ENCODE assay signal across 8 cellular contexts in genomic region chr5:116492016-116492623, GRCh38.
DNase-seq lines count a peak whose midpoint lies in the region; ATAC-seq and TF ChIP-seq lines count a peak whose summit lies in the region.

No MANE protein-coding gene starts in this region.

- POLR2A ChIA-PET in SK-N-SH (lab: Yijun Ruan, JAX) = interaction anchor here (0.7 to 1.6 kb wide), 2 partner anchors 50 to 407 kb away, joined by 3 to 5 read pairs; no protein-coding TSS in a partner anchor

- H3K27me3 ChIP-seq in SK-N-SH (ENCODE audit: insufficient read depth) = no peaks in the 10 kb centered on the region

- no peak overlapping the region for H2AFZ ChIP-seq in SK-N-SH (ENCODE audit: low read depth)

- no peak overlapping the region for H3K9ac ChIP-seq in SK-N-SH

- no peaks in the 10 kb centered on the region for H3K9me2 ChIP-seq in SK-N-SH

- CTCF ChIA-PET in SK-N-SH (lab: Yijun Ruan, JAX) = interaction anchor here (1.2 to 2.2 kb wide), 3 partner anchors 20 to 355 kb away, joined by 4 to 6 read pairs (median 5); no protein-coding TSS in a partner anchor

- H3F3A ChIP-seq in SK-N-SH (replicated peaks; ENCODE audit: insufficient read depth) = no peaks in the 10 kb centered on the region

- no peak overlapping the region; the same call in 1 of the 2 replicates for H3K4me2 ChIP-seq in SK-N-SH

- no peaks in the 10 kb centered on the region for H3K9me3 ChIP-seq in SK-N-SH

- no peaks in the 10 kb centered on the region for H4K20me1 ChIP-seq in SK-N-SH (ENCODE audit: insufficient read depth)

- ATAC-seq in GM18868 (IDR thresholded peaks at IDR 0.05; ENCODE audit: unreplicated experiment) = peak; percentile 84
- ATAC-seq in HG03159 (IDR thresholded peaks at IDR 0.05; ENCODE audit: unreplicated experiment) = peak; percentile 71
- ATAC-seq in GM18519 (IDR thresholded peaks at IDR 0.05; ENCODE audit: low FRiP score, unreplicated experiment) = no peak
- ATAC-seq in GM21619 (IDR thresholded peaks at IDR 0.05; ENCODE audit: unreplicated experiment) = no peak

- 21% methylated on average over 3 of the region's 3 CpGs for WGBS in SK-N-SH (ENCODE audit: low lambda C conversion rate)

- no peak overlapping the region for H3K4me3 ChIP-seq in SK-N-SH (ENCODE audit: low read depth in 2 of 2, low read length in 1 of 2)

- no peak for TF ChIP-seq RAD21 in SK-N-SH (IDR thresholded peaks at IDR 0.05; ENCODE audit: low read length)

- H3K27ac ChIP-seq in SK-N-SH (ENCODE audit: low read depth in 2 of 2, low read length in 1 of 2) = peak overlapping the region; percentile 47 to 78; a peak in 3 of 4 replicates

- DNase-seq in SK-N-SH (no peak), glomerular visceral epithelial cell (ENCODE audit: extremely low spot score) (peak; percentile 92), islet precursor cell (no peak), middle frontal gyrus (ENCODE audit: extremely low spot score, low spot score) (no peak)

- peak in 1 of 2 experiments; percentile 68; a peak in 1 of 4 replicates for TF ChIP-seq EP300 in SK-N-SH (IDR thresholded peaks at IDR 0.05; ENCODE audit: borderline replicate concordance in 1 of 2, low read depth in 1 of 2, low read length in 1 of 2)

- H3K79me2 ChIP-seq in SK-N-SH (ENCODE audit: insufficient read depth) = no peaks in the 10 kb centered on the region

- peaks cover 0 to 3% of the 10 kb centered on the region in 2 experiments for H3K36me3 ChIP-seq in SK-N-SH (replicated peaks in 1 of 2; ENCODE audit: control insufficient read depth in 1 of 2, insufficient read depth in 2 of 2, low read length in 1 of 2)

- peaks cover 15 to 31% of the 10 kb centered on the region in 2 experiments for H3K4me1 ChIP-seq in SK-N-SH (ENCODE audit: control insufficient read depth in 1 of 2, insufficient read depth in 2 of 2, low read depth in 1 of 2, low read length in 1 of 2)

- TF ChIP-seq CTCF in SK-N-SH (IDR thresholded peaks at IDR 0.05) = no peak

TF ChIP-seq in SK-N-SH, 30 proteins besides CTCF, POLR2A, EP300 and RAD21:
- no peak for TF ChIP-seq EZH2phosphoT487 (IDR thresholded peaks at IDR 0.05; ENCODE audit: borderline replicate concordance, low read depth)
- TF ChIP-seq NFIC (IDR thresholded peaks at IDR 0.05; ENCODE audit: borderline replicate concordance) = peak; percentile 97
- peak; percentile 76 for TF ChIP-seq PBX3 (IDR thresholded peaks at IDR 0.05)
- no peak for TF ChIP-seq ELF1 (IDR thresholded peaks at IDR 0.05)
- TF ChIP-seq TEAD4 (IDR thresholded peaks at IDR 0.05; ENCODE audit: borderline replicate concordance, insufficient read depth) = peak; percentile 37; the same call in 1 of the 2 replicates
- peak; percentile 50 for TF ChIP-seq JUND (IDR thresholded peaks at IDR 0.05)
- no peak for TF ChIP-seq NRF1 (IDR thresholded peaks at IDR 0.05; ENCODE audit: low read depth, low read length)
- peak; percentile 65; the same call in 1 of the 2 replicates for TF ChIP-seq RXRA (IDR thresholded peaks at IDR 0.05; ENCODE audit: borderline replicate concordance, low read depth)
- no peak for TF ChIP-seq USF2 (IDR thresholded peaks at IDR 0.05; ENCODE audit: borderline replicate concordance, low read depth, low read length)
- TF ChIP-seq USF1 (IDR thresholded peaks at IDR 0.05; ENCODE audit: borderline replicate concordance, low read depth) = no peak
- TF ChIP-seq RCOR1 (IDR thresholded peaks at IDR 0.05; ENCODE audit: low read length) = no peak
- 0 out of 2 replicates have a peak, but pooled peaks have one; percentile 23 for TF ChIP-seq MEF2A (IDR thresholded peaks at IDR 0.05; ENCODE audit: borderline replicate concordance, low read depth)
- TF ChIP-seq MAX (IDR thresholded peaks at IDR 0.05; ENCODE audit: low read depth) = peak; percentile 54; the same call in 1 of the 2 replicates
- TF ChIP-seq TCF12 (IDR thresholded peaks at IDR 0.05) = peak; percentile 88
- TF ChIP-seq FOSL2 (IDR thresholded peaks at IDR 0.05; ENCODE audit: borderline replicate concordance, low read depth) = peak; percentile 60; the same call in 1 of the 2 replicates
- no peak for TF ChIP-seq YY1 (IDR thresholded peaks at IDR 0.05; ENCODE audit: low read depth)
- TF ChIP-seq TAF1 (IDR thresholded peaks at IDR 0.05; ENCODE audit: borderline replicate concordance, low read depth, low read length) = no peak
- TF ChIP-seq POLR2AphosphoS5 (IDR thresholded peaks at IDR 0.05; ENCODE audit: low read depth, low read length) = peak; percentile 63; the same call in 1 of the 2 replicates

Comparison
In these comparisons a context has a peak if more than half of its experiments do, and no peak if none do; other contexts are left out.
1. ATAC-seq: peak in GM18868 (single experiment) and HG03159 (single experiment); none in GM18519 (single experiment) and GM21619 (single experiment).